24 cellular contexts compared by ENCODE assay signal in the genomic region with DNA sequence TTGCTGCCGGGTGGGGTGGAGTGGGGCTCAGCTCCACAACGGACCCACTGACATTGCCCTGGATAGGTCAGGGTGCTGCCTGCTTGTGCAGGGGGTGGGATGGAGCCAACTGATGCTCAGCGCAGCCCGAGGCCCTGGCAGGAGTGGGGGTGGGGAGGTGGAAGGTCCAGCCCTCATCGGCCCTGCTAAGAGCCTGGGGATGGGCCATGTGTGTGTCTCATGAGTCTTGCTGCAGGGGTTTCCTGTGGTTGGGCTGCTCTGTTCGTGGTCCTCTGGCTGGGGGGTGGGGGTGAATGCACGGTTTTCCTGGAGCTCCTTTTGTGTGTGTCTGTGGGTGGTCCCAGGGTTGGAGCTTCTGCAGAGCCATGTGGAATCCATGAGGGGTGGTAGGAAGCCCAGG. TPM values are rescaled to one million over a fixed set of nuclear protein-coding genes. Genes with fewer than 3 reads are reported as not detected.
DNase-seq lines count a peak whose midpoint lies in the region; ATAC-seq and TF ChIP-seq lines count a peak whose summit lies in the region.
"Had no signal": no experiment of that assay in that cellular context is flagged by ENCODE, and none has a peak within 500 bp of the region (broad histone marks: within the 10 kb centered on the region; RNA-seq: fewer than 3 reads in every experiment).

No MANE protein-coding gene starts in this region.

- no peaks in the 10 kb centered on the region for H3K27me3 Mint-ChIP-seq in activated CD4-positive, alpha-beta T cell treated with anti-CD3 and anti-CD28 coated beads for 36 hours
- no peaks in the 10 kb centered on the region for H3K27me3 Mint-ChIP-seq in CD4-positive, alpha-beta T cell
- H3K27me3 Mint-ChIP-seq in naive thymus-derived CD4-positive, alpha-beta T cell = peaks cover 0 to 5% (median 0%) of the 10 kb centered on the region in 5 donors

- H3K27ac Mint-ChIP-seq in activated CD4-positive, alpha-beta T cell treated with anti-CD3 and anti-CD28 coated beads for 36 hours = peak overlapping the region; percentile 95
- peak overlapping the region; percentile 47 for H3K27ac Mint-ChIP-seq in CD4-positive, alpha-beta T cell
- H3K27ac Mint-ChIP-seq in naive thymus-derived CD4-positive, alpha-beta T cell = peak overlapping the region in 7 of 9 donors; percentile 2 to 97 (median 80)
- H3K27ac Mint-ChIP-seq: type B pancreatic cell had no signal

- H4K20me1 ChIP-seq in MM.1S (ENCODE audit: insufficient read depth, low read length) = no peaks in the 10 kb centered on the region

- H3K9me3 Mint-ChIP-seq in activated CD4-positive, alpha-beta T cell treated with anti-CD3 and anti-CD28 coated beads for 36 hours (ENCODE audit: low read depth) = no peaks in the 10 kb centered on the region
- no peaks in the 10 kb centered on the region for H3K9me3 Mint-ChIP-seq in CD4-positive, alpha-beta T cell
- peaks cover 0 to 2% (median 0%) of the 10 kb centered on the region in 11 donors for H3K9me3 Mint-ChIP-seq in naive thymus-derived CD4-positive, alpha-beta T cell
- H3K9me3 Mint-ChIP-seq: type B pancreatic cell had no signal

- H3K4me3 ChIP-seq in SJSA1 (no peak overlapping the region), MM.1S (ENCODE audit: low read length) (no peak overlapping the region)
- H3K4me3 ChIP-seq in naive thymus-derived CD4-positive, alpha-beta T cell (ENCODE audit: low read length) = no peak overlapping the region
- H3K4me3 ChIP-seq: ascending aorta, lung, SJCRH30, smooth muscle cell had no signal

- no peaks in the 10 kb centered on the region for H3K27me3 ChIP-seq in CD4-positive, alpha-beta T cell (ENCODE audit: control insufficient read depth, insufficient read depth, low read length)
- H3K27me3 ChIP-seq in SJSA1 (replicated peaks) (no peaks in the 10 kb centered on the region), MM.1S (replicated peaks; ENCODE audit: insufficient read depth, low read length) (no peaks in the 10 kb centered on the region)
- no peaks in the 10 kb centered on the region for H3K27me3 ChIP-seq in naive thymus-derived CD4-positive, alpha-beta T cell (ENCODE audit: control insufficient read depth in 2 of 2, insufficient read depth in 2 of 2, low read length in 2 of 2)
- H3K27me3 ChIP-seq: ascending aorta, BE2C, SJCRH30 had no signal

- no peak for ATAC-seq in activated CD4-positive, alpha-beta T cell treated with anti-CD3 and anti-CD28 coated beads for 36 hours
- no peak for ATAC-seq in CD4-positive, alpha-beta T cell (ENCODE audit: poor library complexity)
- ATAC-seq in naive thymus-derived CD4-positive, alpha-beta T cell = no peak

- H2AFZ ChIP-seq in MM.1S (ENCODE audit: low read length) = no peak overlapping the region

- H3K9ac ChIP-seq in MM.1S (ENCODE audit: low read length) = no peak overlapping the region

- no peak for DNase-seq in activated CD4-positive, alpha-beta T cell treated with anti-CD3 and anti-CD28 coated beads for 36 hours
- DNase-seq in activated CD4-positive, alpha-beta T cell treated with anti-CD3 and anti-CD28 coated beads, Interleukin-2, amount 50 U/mL, for 48 hours = no peak
- peak in 1 of 10 experiments; percentile 3 for DNase-seq in CD4-positive, alpha-beta T cell
- peak; percentile 87 to 96 for DNase-seq in SJSA1 (ENCODE audit: low read depth in 1 of 2, low spot score in 2 of 2)
- DNase-seq in naive thymus-derived CD4-positive, alpha-beta T cell = no peak
- DNase-seq in EL = no peak
- DNase-seq in MM.1S = no peak
- DNase-seq in AG20443 (ENCODE audit: low spot score) = no peak
- DNase-seq: activated CD4-positive, CD25-positive, alpha-beta regulatory T cell; BE2C; cerebellar nuclear complex; effector CD4-positive, alpha-beta T cell; NCI-H82; occipital lobe; OCI-M1; SJCRH30; stimulated activated CD4-positive, alpha-beta T cell treated with anti-CD3 and anti-CD28 coated beads, Interleukin-4, amount 100 ng/mL, for 1 hour; T1000 had no signal

- CTCF ChIA-PET in activated CD4-positive, alpha-beta T cell treated with anti-CD3 and anti-CD28 coated beads for 36 hours (lab: Charles Lee) = interaction anchor here (1.4 to 6.7 kb wide), 3 partner anchors 12 to 226 kb away, joined by 4 to 49 read pairs (median 5); no protein-coding TSS in a partner anchor
- CTCF ChIA-PET in CD4-positive, alpha-beta T cell (lab: Charles Lee) = interaction anchor here (0.9 kb wide), 1 partner anchor 210 kb away, joined by 3 read pairs; no protein-coding TSS in a partner anchor
- CTCF ChIA-PET in naive thymus-derived CD4-positive, alpha-beta T cell (lab: Charles Lee) = interaction anchor here (0.7 to 5.4 kb wide), 7 partner anchors 19 to 736 kb away, joined by 3 to 85 read pairs (median 7); no protein-coding TSS in a partner anchor

- H3K36me3 Mint-ChIP-seq in activated CD4-positive, alpha-beta T cell treated with anti-CD3 and anti-CD28 coated beads for 36 hours (ENCODE audit: low read depth) = no peaks in the 10 kb centered on the region
- H3K36me3 Mint-ChIP-seq in CD4-positive, alpha-beta T cell (ENCODE audit: low read depth) = no peaks in the 10 kb centered on the region
- H3K36me3 Mint-ChIP-seq in naive thymus-derived CD4-positive, alpha-beta T cell = peaks cover 0 to 3% (median 0%) of the 10 kb centered on the region in 5 donors
- H3K36me3 Mint-ChIP-seq: type B pancreatic cell had no signal

- no peaks in the 10 kb centered on the region for H3F3A ChIP-seq in MM.1S (ENCODE audit: insufficient read depth, low read length)

- intact Hi-C loops in activated CD4-positive, alpha-beta T cell treated with anti-CD3 and anti-CD28 coated beads for 36 hours (cut with DNase I, micrococcal nuclease) = loop anchor here in 1 of 2 experiments (5.0 kb wide), 1 partner anchor 288 kb away; no protein-coding TSS in a partner anchor
- intact Hi-C loops in CD4-positive, alpha-beta T cell (cut with DNase I, micrococcal nuclease) = loop anchor here in 1 of 2 experiments (5.0 kb wide), 1 partner anchor 153 kb away; no protein-coding TSS in a partner anchor
- intact Hi-C loops in naive thymus-derived CD4-positive, alpha-beta T cell (cut with micrococcal nuclease) = loop anchor here in 1 of 2 donors (5.0 kb wide), 1 partner anchor 228 kb away; no protein-coding TSS in a partner anchor

- no peaks in the 10 kb centered on the region for H3K79me2 ChIP-seq in MM.1S (ENCODE audit: low read length)

- no peaks in the 10 kb centered on the region for H3K9me3 ChIP-seq in CD4-positive, alpha-beta T cell (ENCODE audit: control insufficient read depth, low read length)
- H3K9me3 ChIP-seq in SJSA1 (replicated peaks) (no peaks in the 10 kb centered on the region), MM.1S (replicated peaks; ENCODE audit: insufficient read depth, low read length) (no peaks in the 10 kb centered on the region)
- H3K9me3 ChIP-seq in naive thymus-derived CD4-positive, alpha-beta T cell (ENCODE audit: control insufficient read depth in 2 of 3, low read length in 3 of 3) = no peaks in the 10 kb centered on the region
- H3K9me3 ChIP-seq: ascending aorta, BE2C, SJCRH30 had no signal

- no peak overlapping the region for H3K4me3 Mint-ChIP-seq in activated CD4-positive, alpha-beta T cell treated with anti-CD3 and anti-CD28 coated beads for 36 hours
- H3K4me3 Mint-ChIP-seq in CD4-positive, alpha-beta T cell = peak overlapping the region; percentile 94
- peak overlapping the region in 8 of 10 donors; percentile 20 to 99 (median 76) for H3K4me3 Mint-ChIP-seq in naive thymus-derived CD4-positive, alpha-beta T cell
- H3K4me3 Mint-ChIP-seq: type B pancreatic cell had no signal

- POLR2A ChIA-PET in activated CD4-positive, alpha-beta T cell treated with anti-CD3 and anti-CD28 coated beads for 36 hours (lab: Charles Lee) = interaction anchor here (0.9 kb wide), 1 partner anchor 143 kb away, joined by 3 read pairs; no protein-coding TSS in a partner anchor
- POLR2A ChIA-PET in CD4-positive, alpha-beta T cell (lab: Charles Lee) = interaction anchor here (1.1 to 1.5 kb wide), 2 partner anchors 78 to 156 kb away, joined by 3 to 4 read pairs; partner anchors contain the start of gene MBP
- POLR2A ChIA-PET in naive thymus-derived CD4-positive, alpha-beta T cell (lab: Charles Lee) = interaction anchor here (1.2 to 1.5 kb wide), 2 partner anchors 156 to 227 kb away, joined by 3 to 6 read pairs; no protein-coding TSS in a partner anchor

- H3K4me1 Mint-ChIP-seq in activated CD4-positive, alpha-beta T cell treated with anti-CD3 and anti-CD28 coated beads for 36 hours = peaks cover 44% of the 10 kb centered on the region
- peaks cover 51% of the 10 kb centered on the region for H3K4me1 Mint-ChIP-seq in CD4-positive, alpha-beta T cell (ENCODE audit: low read depth)
- peaks cover 24 to 55% (median 47%) of the 10 kb centered on the region in 7 donors for H3K4me1 Mint-ChIP-seq in naive thymus-derived CD4-positive, alpha-beta T cell

- H3K4me1 ChIP-seq in SJSA1 (replicated peaks) (peaks cover 52% of the 10 kb centered on the region), MM.1S (ENCODE audit: low read length) (no peaks in the 10 kb centered on the region)
- H3K4me1 ChIP-seq in naive thymus-derived CD4-positive, alpha-beta T cell (ENCODE audit: control insufficient read depth in 2 of 2, insufficient read depth in 2 of 2, low read length in 2 of 2) = peaks cover 23 to 33% of the 10 kb centered on the region in 2 donors
- H3K4me1 ChIP-seq: BE2C, SJCRH30 had no signal

- H3K36me3 ChIP-seq in SJSA1 (no peaks in the 10 kb centered on the region), MM.1S (replicated peaks; ENCODE audit: insufficient read depth, low read length) (no peaks in the 10 kb centered on the region)
- no peaks in the 10 kb centered on the region for H3K36me3 ChIP-seq in naive thymus-derived CD4-positive, alpha-beta T cell (ENCODE audit: control insufficient read depth in 2 of 3, insufficient read depth in 3 of 3, low read length in 3 of 3)
- H3K36me3 ChIP-seq: ascending aorta, BE2C, SJCRH30 had no signal

- H3K4me2 ChIP-seq in MM.1S (ENCODE audit: low read depth, low read length) = no peak overlapping the region
- H3K4me2 ChIP-seq: smooth muscle cell had no signal

- no peak for TF ChIP-seq CTCF in CD4-positive, alpha-beta T cell (IDR thresholded peaks at IDR 0.05)
- no peak for TF ChIP-seq CTCF in MM.1S (IDR thresholded peaks at IDR 0.05; ENCODE audit: low read length)

- no peak overlapping the region for H3K27ac ChIP-seq in CD4-positive, alpha-beta T cell (ENCODE audit: low read depth, low read length)
- H3K27ac ChIP-seq in SJSA1 (peak overlapping the region; percentile 82; the same call in 1 of the 2 replicates), MM.1S (ENCODE audit: low read length) (no peak overlapping the region)
- no peak overlapping the region for H3K27ac ChIP-seq in naive thymus-derived CD4-positive, alpha-beta T cell (ENCODE audit: low read depth, low read length)
- H3K27ac ChIP-seq: ascending aorta, SJCRH30 had no signal

- H3K9me2 ChIP-seq in MM.1S (replicated peaks; ENCODE audit: insufficient read depth, low read length) = no peaks in the 10 kb centered on the region

RNA-seq across cellular contexts. Expression of gene GALR1, which starts 39.4 kb away (rescaled TPM):
- not detected for total RNA-seq in activated CD4-positive, alpha-beta T cell treated with anti-CD3 and anti-CD28 coated beads for 36 hours
- total RNA-seq in CD4-positive, alpha-beta T cell = not detected
- not detected in 2 replicates for total RNA-seq in SJSA1 (2014; rRNA removed; shearing (Covaris generic))
- total RNA-seq in naive thymus-derived CD4-positive, alpha-beta T cell = not detected
- not detected for polyA plus RNA-seq in naive thymus-derived CD4-positive, alpha-beta T cell
- total RNA-seq: A172, ascending aorta, kidney epithelial cell, SJCRH30, smooth muscle cell had no signal
- polyA plus RNA-seq: smooth muscle cell had no signal

Comparison
In these comparisons a context has a peak if more than half of its experiments do, and no peak if none do; other contexts are left out.
1. DNase-seq: peak in SJSA1 (2 of 2); none in activated CD4-positive, alpha-beta T cell treated with anti-CD3 and anti-CD28 coated beads for 36 hours (single experiment), activated CD4-positive, alpha-beta T cell treated with anti-CD3 and anti-CD28 coated beads, Interleukin-2, amount 50 U/mL, for 48 hours (0 of 2), naive thymus-derived CD4-positive, alpha-beta T cell (0 of 9), EL (single experiment), MM.1S (single experiment) and AG20443 (single experiment).
2. Peak in every context shown above with its lines, with median percentiles within 50 percentile points of each other: H3K27ac Mint-ChIP-seq.